In the genomic region with DNA sequence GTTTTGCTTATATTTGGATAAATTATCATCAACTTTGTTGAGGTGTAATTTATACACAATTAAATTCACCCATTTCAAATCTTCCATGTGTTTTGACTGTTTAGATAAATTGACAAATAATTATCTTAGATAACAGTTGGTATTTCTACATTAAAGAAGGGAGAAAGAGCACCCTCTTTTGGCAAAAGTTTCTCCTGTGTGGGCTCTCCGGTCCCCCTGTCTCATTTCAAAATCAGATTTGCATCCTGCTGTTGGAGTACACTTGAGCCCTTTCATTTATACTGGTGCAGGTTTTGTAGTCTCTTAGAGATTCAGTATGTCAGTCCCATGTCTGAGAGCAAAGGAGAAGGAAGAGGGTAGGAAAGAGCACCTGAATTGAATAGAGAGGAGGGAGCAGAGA, we compare ENCODE assay signal across 18 cellular contexts. TPM values are rescaled to one million over a fixed set of nuclear protein-coding genes. Genes with fewer than 3 reads are reported as not detected.
DNase-seq lines count a peak whose midpoint lies in the region; ATAC-seq and TF ChIP-seq lines count a peak whose summit lies in the region.
"Had no signal": no experiment of that assay in that cellular context is flagged by ENCODE, and none has a peak within 500 bp of the region (broad histone marks: within the 10 kb centered on the region; RNA-seq: fewer than 3 reads in every experiment).

No MANE protein-coding gene starts in this region.

- no peak overlapping the region for H2BK5ac ChIP-seq in mesenchymal stem cell (ENCODE audit: low read depth, low read length, poor library complexity, severe bottlenecking)

- no peak for DNase-seq in CD4-positive, CD25-positive, alpha-beta regulatory T cell
- DNase-seq in GM13976 (ENCODE audit: low spot score) (no peak), Panc1 (ENCODE audit: low read depth, low spot score) (no peak), fibroblast of villous mesenchyme (ENCODE audit: low read depth) (no peak), prostate gland (ENCODE audit: low spot score) (no peak), mesenchymal stem cell (no peak)
- DNase-seq in naive thymus-derived CD4-positive, alpha-beta T cell = no peak
- DNase-seq: activated T-cell treated with anti-CD3 and anti-CD28 coated beads, Interleukin-2, amount 50 U/mL, for 24 hours; COR-L47; NCI-H2171 treated with DMSO at 0.1 percent for 48 hours; ovary; stimulated activated CD4-positive, alpha-beta T cell treated with anti-CD3 and anti-CD28 coated beads, Interleukin-4, amount 100 ng/mL, for 24 hours; stimulated activated CD8-positive, alpha-beta memory T cell treated with anti-CD3 and anti-CD28 coated beads, Interleukin-4, amount 100 ng/mL, for 48 hours; testis had no signal

- TF ChIP-seq CTCF in GM13976 (IDR thresholded peaks at IDR 0.05; ENCODE audit: borderline replicate concordance, control extremely low read depth, extremely low read depth, insufficient read depth, missing control alignments) (peak; percentile 21), Panc1 (IDR thresholded peaks at IDR 0.05) (no peak), fibroblast of villous mesenchyme (IDR thresholded peaks at IDR 0.05; ENCODE audit: insufficient read depth, low read depth, low read length) (peak; percentile 13), prostate gland (IDR thresholded peaks at IDR 0.05) (no peak)

- ATAC-seq in CD4-positive, CD25-positive, alpha-beta regulatory T cell (ENCODE audit: low read depth in 2 of 2) = no peak
- ATAC-seq in Panc1 (no peak), GM21390 (IDR thresholded peaks at IDR 0.05; ENCODE audit: unreplicated experiment) (no peak)
- no peak for ATAC-seq in naive thymus-derived CD4-positive, alpha-beta T cell
- ATAC-seq: HepG2 had no signal

- BruUV-seq in Panc1 (replicated peaks; lab: Mats Ljungman, UMichigan) = no TSS peak

- no peaks in the 10 kb centered on the region for H3K9me3 Mint-ChIP-seq in CD4-positive, CD25-positive, alpha-beta regulatory T cell
- H3K9me3 Mint-ChIP-seq in naive thymus-derived CD4-positive, alpha-beta T cell = no peaks in the 10 kb centered on the region
- H3K9me3 Mint-ChIP-seq: activated T-cell treated with anti-CD3 and anti-CD28 coated beads, Interleukin-2, amount 50 U/mL, for 24 hours had no signal

- H3K36me3 ChIP-seq in CD4-positive, CD25-positive, alpha-beta regulatory T cell (ENCODE audit: control insufficient read depth, insufficient read depth, low read length) = peaks cover 3% of the 10 kb centered on the region
- no peaks in the 10 kb centered on the region for H3K36me3 ChIP-seq in Panc1 (ENCODE audit: control insufficient read depth, insufficient read depth, low read length)
- H3K36me3 ChIP-seq in naive thymus-derived CD4-positive, alpha-beta T cell (ENCODE audit: control insufficient read depth in 2 of 3, insufficient read depth in 3 of 3, low read length in 3 of 3) = no peaks in the 10 kb centered on the region
- H3K36me3 ChIP-seq in prostate gland = no peaks in the 10 kb centered on the region
- peaks cover 2 to 3% of the 10 kb centered on the region in 2 experiments for H3K36me3 ChIP-seq in mesenchymal stem cell (ENCODE audit: control insufficient read depth in 1 of 2, insufficient read depth in 2 of 2, low read depth in 1 of 2, low read length in 2 of 2)
- H3K36me3 ChIP-seq: ovary, SJSA1 had no signal

- H3K27me3 ChIP-seq in CD4-positive, CD25-positive, alpha-beta regulatory T cell (ENCODE audit: control insufficient read depth, insufficient read depth, low read length) = no peaks in the 10 kb centered on the region
- no peaks in the 10 kb centered on the region for H3K27me3 ChIP-seq in Panc1 (ENCODE audit: control insufficient read depth, insufficient read depth, low read length)
- no peaks in the 10 kb centered on the region for H3K27me3 ChIP-seq in naive thymus-derived CD4-positive, alpha-beta T cell (ENCODE audit: control insufficient read depth in 2 of 2, insufficient read depth in 2 of 2, low read length in 2 of 2)
- H3K27me3 ChIP-seq in prostate gland (replicated peaks; ENCODE audit: insufficient read depth) = no peaks in the 10 kb centered on the region
- H3K27me3 ChIP-seq in mesenchymal stem cell (ENCODE audit: control insufficient read depth in 1 of 2, insufficient read depth in 1 of 2, low read length in 2 of 2) = no peaks in the 10 kb centered on the region
- H3K27me3 ChIP-seq: ovary, SJSA1, testis had no signal

- no peaks in the 10 kb centered on the region for H3K27me3 Mint-ChIP-seq in CD4-positive, CD25-positive, alpha-beta regulatory T cell
- no peaks in the 10 kb centered on the region for H3K27me3 Mint-ChIP-seq in naive thymus-derived CD4-positive, alpha-beta T cell
- H3K27me3 Mint-ChIP-seq: activated T-cell treated with anti-CD3 and anti-CD28 coated beads, Interleukin-2, amount 50 U/mL, for 24 hours had no signal

- H3K27ac ChIP-seq in CD4-positive, CD25-positive, alpha-beta regulatory T cell (ENCODE audit: insufficient read depth, low read length, poor library complexity, severe bottlenecking) = no peak overlapping the region
- H3K27ac ChIP-seq in Panc1 (ENCODE audit: low read length) (peak overlapping the region; percentile 39; the same call in 1 of the 2 replicates), prostate gland (no peak overlapping the region), mesenchymal stem cell (ENCODE audit: low read length, poor library complexity, severe bottlenecking) (no peak overlapping the region)
- no peak overlapping the region for H3K27ac ChIP-seq in naive thymus-derived CD4-positive, alpha-beta T cell (ENCODE audit: low read depth, low read length)
- H3K27ac ChIP-seq: ovary, SJSA1, testis had no signal

- H2AFZ ChIP-seq in mesenchymal stem cell (ENCODE audit: low read depth, low read length) = no peak overlapping the region

- H2BK120ac ChIP-seq in mesenchymal stem cell (ENCODE audit: low read depth, low read length) = no peak overlapping the region

- in situ Hi-C loops in GM13976 (cut with MboI; ENCODE audit: low sequenced_read_pairs, unreplicated experiment) (no loop called here), Panc1 (cut with HindIII; ENCODE audit: low pct_unique_long_range_greater_than_20kb, low sequenced_read_pairs) (no loop called here)

- no peak overlapping the region for H2BK12ac ChIP-seq in mesenchymal stem cell (ENCODE audit: low read length in 2 of 2)

- no peak overlapping the region for H3K4me3 ChIP-seq in CD4-positive, CD25-positive, alpha-beta regulatory T cell (ENCODE audit: low read depth, low read length)
- no peak overlapping the region for H3K4me3 ChIP-seq in Panc1 (ENCODE audit: low read depth in 2 of 2, low read length in 2 of 2)
- no peak overlapping the region for H3K4me3 ChIP-seq in fibroblast of villous mesenchyme (ENCODE audit: low read depth, low read length)
- H3K4me3 ChIP-seq in naive thymus-derived CD4-positive, alpha-beta T cell (ENCODE audit: low read length) = no peak overlapping the region
- H3K4me3 ChIP-seq in prostate gland = no peak overlapping the region
- H3K4me3 ChIP-seq in mesenchymal stem cell (ENCODE audit: insufficient read depth in 1 of 2, low read depth in 1 of 2, low read length in 2 of 2) = no peak overlapping the region
- H3K4me3 ChIP-seq: ovary, SJSA1, skin epidermis, testis had no signal

- no peak overlapping the region for H3K18ac ChIP-seq in mesenchymal stem cell (ENCODE audit: low read depth in 1 of 2, low read length in 2 of 2)

- H3K79me1 ChIP-seq in mesenchymal stem cell (replicated peaks; ENCODE audit: low read length, poor library complexity, severe bottlenecking) = peaks cover 15% of the 10 kb centered on the region

- H3K4me3 Mint-ChIP-seq in CD4-positive, CD25-positive, alpha-beta regulatory T cell = no peak overlapping the region
- H3K4me3 Mint-ChIP-seq in naive thymus-derived CD4-positive, alpha-beta T cell = no peak overlapping the region
- H3K4me3 Mint-ChIP-seq: activated T-cell treated with anti-CD3 and anti-CD28 coated beads, Interleukin-2, amount 50 U/mL, for 24 hours had no signal

- 76% methylated on average over 1 of the region's 1 CpG for WGBS in prostate gland
- 67% methylated on average over 1 of the region's 1 CpG for WGBS in mesenchymal stem cell

- peaks cover 23 to 48% (median 24%) of the 10 kb centered on the region in 4 donors for H3K4me1 Mint-ChIP-seq in CD4-positive, CD25-positive, alpha-beta regulatory T cell
- peaks cover 6 to 64% (median 39%) of the 10 kb centered on the region in 7 donors for H3K4me1 Mint-ChIP-seq in naive thymus-derived CD4-positive, alpha-beta T cell

- H3K27ac Mint-ChIP-seq in CD4-positive, CD25-positive, alpha-beta regulatory T cell = peak overlapping the region; percentile 2 to 39 (median 27)
- H3K27ac Mint-ChIP-seq in naive thymus-derived CD4-positive, alpha-beta T cell = peak overlapping the region in 2 of 9 donors; percentile 3 to 41
- H3K27ac Mint-ChIP-seq: activated T-cell treated with anti-CD3 and anti-CD28 coated beads, Interleukin-2, amount 50 U/mL, for 24 hours had no signal

- no peak overlapping the region for H3K9ac ChIP-seq in mesenchymal stem cell (ENCODE audit: low read length)

- no peak overlapping the region for H3K4me2 ChIP-seq in mesenchymal stem cell (ENCODE audit: low read length, poor library complexity, severe bottlenecking)

- no peaks in the 10 kb centered on the region for H3K4me1 ChIP-seq in CD4-positive, CD25-positive, alpha-beta regulatory T cell (ENCODE audit: control insufficient read depth, insufficient read depth, low read length, poor library complexity, severe bottlenecking)
- H3K4me1 ChIP-seq in Panc1 (ENCODE audit: control insufficient read depth, insufficient read depth, low read length) = peaks cover 33% of the 10 kb centered on the region
- no peaks in the 10 kb centered on the region for H3K4me1 ChIP-seq in naive thymus-derived CD4-positive, alpha-beta T cell (ENCODE audit: control insufficient read depth in 2 of 2, insufficient read depth in 2 of 2, low read length in 2 of 2)
- H3K4me1 ChIP-seq in prostate gland (replicated peaks) = no peaks in the 10 kb centered on the region
- H3K4me1 ChIP-seq in mesenchymal stem cell (ENCODE audit: control insufficient read depth, insufficient read depth, low read depth, low read length) = peaks cover 13% of the 10 kb centered on the region

- H2BK15ac ChIP-seq in mesenchymal stem cell (ENCODE audit: low read depth, poor library complexity, severe bottlenecking) = no peak overlapping the region

- H4K8ac ChIP-seq in mesenchymal stem cell (ENCODE audit: low read length) = no peak overlapping the region

- H2AK5ac ChIP-seq in mesenchymal stem cell (ENCODE audit: low read length, severe bottlenecking) = no peak overlapping the region

- no peak overlapping the region for H4K91ac ChIP-seq in mesenchymal stem cell (ENCODE audit: low read length)

- H3K36me3 Mint-ChIP-seq in CD4-positive, CD25-positive, alpha-beta regulatory T cell = peaks cover 12% of the 10 kb centered on the region
- peaks cover 0 to 15% (median 4%) of the 10 kb centered on the region in 5 donors for H3K36me3 Mint-ChIP-seq in naive thymus-derived CD4-positive, alpha-beta T cell

- H3K14ac ChIP-seq in mesenchymal stem cell (ENCODE audit: low read length in 2 of 2) = no peak overlapping the region

- CTCF ChIA-PET in Panc1 (lab: Charles Lee) = no interaction called here
- CTCF ChIA-PET in naive thymus-derived CD4-positive, alpha-beta T cell (lab: Charles Lee) = no interaction called here

- TF ChIP-seq POLR2A in prostate gland (IDR thresholded peaks at IDR 0.05) = no peak

- POLR2A ChIA-PET in Panc1 (lab: Charles Lee) = no interaction called here
- POLR2A ChIA-PET in naive thymus-derived CD4-positive, alpha-beta T cell (lab: Charles Lee) = no interaction called here

- intact Hi-C loops in Panc1 (cut with micrococcal nuclease; ENCODE audit: unreplicated experiment) (no loop called here), prostate gland (cut with DNase I) (no loop called here)
- intact Hi-C loops in naive thymus-derived CD4-positive, alpha-beta T cell (cut with micrococcal nuclease) = no loop called here

- H3K9me3 ChIP-seq in CD4-positive, CD25-positive, alpha-beta regulatory T cell (ENCODE audit: control insufficient read depth in 2 of 2, low read length in 2 of 2) = no peaks in the 10 kb centered on the region
- H3K9me3 ChIP-seq in Panc1 (ENCODE audit: control insufficient read depth, insufficient read depth, low read depth, low read length) = no peaks in the 10 kb centered on the region
- H3K9me3 ChIP-seq in naive thymus-derived CD4-positive, alpha-beta T cell (ENCODE audit: control insufficient read depth in 2 of 3, low read length in 3 of 3) = no peaks in the 10 kb centered on the region
- no peaks in the 10 kb centered on the region for H3K9me3 ChIP-seq in prostate gland
- H3K9me3 ChIP-seq in mesenchymal stem cell (ENCODE audit: control insufficient read depth, low read length) = no peaks in the 10 kb centered on the region
- H3K9me3 ChIP-seq: ovary, SJSA1, testis had no signal

- H3K23ac ChIP-seq in mesenchymal stem cell (ENCODE audit: low read length in 2 of 2) = no peak overlapping the region

- no peak overlapping the region for H3K4ac ChIP-seq in mesenchymal stem cell (ENCODE audit: low read depth in 1 of 2, low read length in 2 of 2)

RNA-seq across cellular contexts. Expression of a gene that starts 49.4 kb away (rescaled TPM):
- total RNA-seq in CD4-positive, CD25-positive, alpha-beta regulatory T cell = 2.1 TPM
- polyA plus RNA-seq in CD4-positive, CD25-positive, alpha-beta regulatory T cell = 1 to 10 TPM; 3.6 to 5.8 (median 4.1) TPM
- total RNA-seq in Panc1 (2021; ENCODE audit: unreplicated experiment) = 8.9 TPM
- polyA plus RNA-seq in Panc1 (2012; ENCODE audit: insufficient read length) = 4.7 TPM
- total RNA-seq in fibroblast of villous mesenchyme = 13.9 and 28.1 TPM in 2 replicates
- 1 to 10 TPM; 2.2 to 6.4 (median 3.2) TPM for total RNA-seq in naive thymus-derived CD4-positive, alpha-beta T cell
- 1 to 10 TPM; 3.6 to 4.3 TPM for polyA plus RNA-seq in naive thymus-derived CD4-positive, alpha-beta T cell
- 10 to 100 TPM in 1 of 2 donors, 1 to 10 TPM in 1; 9.4 to 19.9 TPM for total RNA-seq in prostate gland
- polyA plus RNA-seq in mesenchymal stem cell (2013, experiment 1 of 2) = 6.8 TPM
- polyA plus RNA-seq in mesenchymal stem cell (2013, experiment 2 of 2) = 7.0 TPM

RNA-seq across cellular contexts. Expression of a gene that starts 49.5 kb away (rescaled TPM):
- 1,532 TPM for total RNA-seq in CD4-positive, CD25-positive, alpha-beta regulatory T cell
- polyA plus RNA-seq in CD4-positive, CD25-positive, alpha-beta regulatory T cell = 1,000 to 10,000 TPM; 3,663 to 5,496 (median 4,603) TPM
- total RNA-seq in Panc1 (2021; ENCODE audit: unreplicated experiment) (864 TPM), fibroblast of villous mesenchyme (1,700 and 1,935 TPM in 2 replicates), prostate gland (1,000 to 10,000 TPM; 2,124 to 2,276 TPM)
- 1,152 TPM for polyA plus RNA-seq in Panc1 (2012; ENCODE audit: insufficient read length)
- 1,000 to 10,000 TPM; 1,489 to 2,250 (median 2,129) TPM for total RNA-seq in naive thymus-derived CD4-positive, alpha-beta T cell
- polyA plus RNA-seq in naive thymus-derived CD4-positive, alpha-beta T cell = 1,000 to 10,000 TPM; 5,933 to 6,097 TPM
- 2,527 TPM for polyA plus RNA-seq in mesenchymal stem cell (2013, experiment 1 of 2)
- 2,464 TPM for polyA plus RNA-seq in mesenchymal stem cell (2013, experiment 2 of 2)

Comparison
In these comparisons a context has a peak if more than half of its experiments do, and no peak if none do; other contexts are left out.
1. CTCF ChIP-seq: peak in GM13976 (single experiment) and fibroblast of villous mesenchyme (single experiment); none in Panc1 (single experiment) and prostate gland (0 of 4).